In genomic region chr5:1110930-1111726, GRCh38 we compare ENCODE assay signal across 8 cellular contexts. TPM values are rescaled to one million over a fixed set of nuclear protein-coding genes. Genes with fewer than 3 reads are reported as not detected.
DNase-seq lines count a peak whose midpoint lies in the region; ATAC-seq and TF ChIP-seq lines count a peak whose summit lies in the region.

No MANE protein-coding gene starts in this region.

- ATAC-seq in GM18498 (IDR thresholded peaks at IDR 0.05; ENCODE audit: unreplicated experiment) = peak; percentile 42

- H2AFZ ChIP-seq in PC-9 (peak overlapping the region; percentile 73), OCI-LY7 (ENCODE audit: low read length) (no peak overlapping the region)

- CTCF ChIA-PET in HEK293T (lab: Yijun Ruan, JAX) (no interaction called here), PC-9 (lab: Charles Lee) (no interaction called here), OCI-LY7 (lab: Charles Lee; ENCODE audit: unreplicated experiment) (no interaction called here)

- H3K4me2 ChIP-seq in PC-9 (peak overlapping the region; percentile 91), OCI-LY7 (ENCODE audit: low read length) (no peak overlapping the region)

- H3K27me3 ChIP-seq in PC-9 (ENCODE audit: insufficient read depth, low read depth) (no peaks in the 10 kb centered on the region), liver (ENCODE audit: control insufficient read depth in 4 of 4, insufficient read depth in 4 of 4, low read length in 3 of 4) (no peaks in the 10 kb centered on the region), thyroid gland (no peaks in the 10 kb centered on the region)

- peaks cover 14% of the 10 kb centered on the region for H3F3A ChIP-seq in PC-9 (ENCODE audit: insufficient read depth, low read depth)

- peak in 1 of 2 donors; percentile 11 for TF ChIP-seq RAD21 in liver (IDR thresholded peaks at IDR 0.05)

- peaks cover 46% of the 10 kb centered on the region for H4K20me1 ChIP-seq in PC-9 (ENCODE audit: insufficient read depth)
- no peaks in the 10 kb centered on the region for H4K20me1 ChIP-seq in OCI-LY7 (ENCODE audit: insufficient read depth, low read length)

- BruUV-seq in PC-9 (replicated peaks; lab: Mats Ljungman, UMichigan) (no TSS peak), OCI-LY7 (replicated peaks; lab: Mats Ljungman, UMichigan) (no TSS peak)

- H3K4me1 ChIP-seq in PC-9 (replicated peaks; ENCODE audit: insufficient read depth) = peaks cover 30% of the 10 kb centered on the region
- H3K4me1 ChIP-seq in liver (ENCODE audit: control insufficient read depth in 4 of 4, insufficient read depth in 4 of 4, low read length in 3 of 4) = peaks cover 18 to 46% (median 31%) of the 10 kb centered on the region in 4 donors
- H3K4me1 ChIP-seq in thyroid gland = peaks cover 5 to 19% of the 10 kb centered on the region in 2 donors
- no peaks in the 10 kb centered on the region for H3K4me1 ChIP-seq in OCI-LY7 (ENCODE audit: insufficient read depth, low read length, poor library complexity, severe bottlenecking)

- peak in 1 of 2 donors; percentile 4 for TF ChIP-seq POLR2A in thyroid gland (IDR thresholded peaks at IDR 0.05)

- peaks cover 29% of the 10 kb centered on the region for H3K79me2 ChIP-seq in PC-9 (ENCODE audit: low read depth)
- H3K79me2 ChIP-seq in OCI-LY7 (ENCODE audit: insufficient read depth, low read depth, low read length) = no peaks in the 10 kb centered on the region

- H3K36me3 ChIP-seq in PC-9 (ENCODE audit: low read depth) (no peaks in the 10 kb centered on the region), liver (ENCODE audit: control insufficient read depth in 4 of 4, insufficient read depth in 3 of 4, low read depth in 1 of 4, low read length in 3 of 4) (no peaks in the 10 kb centered on the region), thyroid gland (no peaks in the 10 kb centered on the region), OCI-LY7 (ENCODE audit: insufficient read depth, low read length) (no peaks in the 10 kb centered on the region)

- H3K9ac ChIP-seq in liver (ENCODE audit: low read depth in 1 of 2, low read length in 2 of 2) = peak overlapping the region; percentile 88

- POLR2A ChIA-PET in HEK293T (lab: Yijun Ruan, JAX) = no interaction called here
- POLR2A ChIA-PET in PC-9 (lab: Charles Lee; ENCODE audit: unreplicated experiment) = no interaction called here
- POLR2A ChIA-PET in OCI-LY7 (lab: Charles Lee) = no interaction called here

- H3K9me3 ChIP-seq in PC-9 (ENCODE audit: insufficient read depth, low read depth) = no peaks in the 10 kb centered on the region
- no peaks in the 10 kb centered on the region for H3K9me3 ChIP-seq in liver (ENCODE audit: control insufficient read depth in 4 of 4, low read length in 3 of 4)
- no peaks in the 10 kb centered on the region for H3K9me3 ChIP-seq in thyroid gland
- H3K9me3 ChIP-seq in OCI-LY7 (ENCODE audit: low read length) = no peaks in the 10 kb centered on the region

- intact Hi-C loops in PC-9 (cut with micrococcal nuclease; ENCODE audit: unreplicated experiment) (loop anchor here (10.0 kb wide), 2 partner anchors 404 to 726 kb away; no protein-coding TSS in a partner anchor), thyroid gland (cut with DNase I) (no loop called here), OCI-LY7 (cut with micrococcal nuclease; ENCODE audit: unreplicated experiment) (no loop called here)

- peak overlapping the region; percentile 84 for H3K4me3 ChIP-seq in PC-9
- H3K4me3 ChIP-seq in liver (ENCODE audit: low read depth in 1 of 3, low read length in 3 of 3) = peak overlapping the region; percentile 62 to 88 (median 81)
- H3K4me3 ChIP-seq in thyroid gland (replicated peaks in 1 of 3) = peak overlapping the region; percentile 68 to 96 (median 94)
- no peak overlapping the region for H3K4me3 ChIP-seq in OCI-LY7 (ENCODE audit: low read depth, low read length, poor library complexity, severe bottlenecking)

- TF ChIP-seq CTCF in PC-9 (conservative IDR thresholded peaks at IDR 0.05) = no peak
- TF ChIP-seq CTCF in liver (IDR thresholded peaks at IDR 0.05; ENCODE audit: low read depth, low read length, missing input control) = no peak
- no peak for TF ChIP-seq CTCF in thyroid gland (IDR thresholded peaks at IDR 0.05)
- no peak for TF ChIP-seq CTCF in OCI-LY7 (conservative IDR thresholded peaks at IDR 0.05; ENCODE audit: low read length)

- DNase-seq in HEK293T (ENCODE audit: extremely low spot score) = peak; percentile 49
- peak in 1 of 2 experiments; percentile 77 for DNase-seq in PC-9
- DNase-seq in central memory CD4-positive, alpha-beta T cell = peak; percentile 32
- DNase-seq in thyroid gland = peak; percentile 57 to 63
- DNase-seq in HPDE6-E6E7 (ENCODE audit: extremely low spot score) = no peak
- DNase-seq in OCI-LY7 (ENCODE audit: low spot score) = no peak

- under 1% methylated on average over 54 of the region's 54 CpGs for WGBS in liver
- 0 to 3% methylated on average over 1 to 5 of the region's 54 CpGs for WGBS in thyroid gland, 2 donors

- H3K27ac ChIP-seq in PC-9 = no peak overlapping the region; the same call in 1 of the 2 replicates
- peak overlapping the region; percentile 93 to 96 for H3K27ac ChIP-seq in liver (ENCODE audit: low read depth in 1 of 2, low read length in 2 of 2)
- H3K27ac ChIP-seq in thyroid gland = peak overlapping the region; percentile 73 to 95 (median 85)
- H3K27ac ChIP-seq in OCI-LY7 (ENCODE audit: low read depth, low read length, poor library complexity, severe bottlenecking) = no peak overlapping the region

- H3K9me2 ChIP-seq in PC-9 (ENCODE audit: insufficient read depth) (no peaks in the 10 kb centered on the region), OCI-LY7 (ENCODE audit: insufficient read depth, low read length) (no peaks in the 10 kb centered on the region)

TF ChIP-seq in HEK293T, 16 proteins besides CTCF, POLR2A, EP300 and RAD21:
- TF ChIP-seq SP1 (IDR thresholded peaks at IDR 0.05) (no peak), ARNT (IDR thresholded peaks at IDR 0.05) (no peak), NFRKB (IDR thresholded peaks at IDR 0.05) (no peak), ELF4 (IDR thresholded peaks at IDR 0.05) (no peak), PKNOX1 (IDR thresholded peaks at IDR 0.05) (no peak), L3MBTL2 (conservative IDR thresholded peaks at IDR 0.05) (no peak), ZNF384 (IDR thresholded peaks at IDR 0.05) (no peak), HDGF (IDR thresholded peaks at IDR 0.05; ENCODE audit: borderline replicate concordance) (no peak)

TF ChIP-seq in liver, 16 proteins besides CTCF, POLR2A, EP300 and RAD21:
- no peak for TF ChIP-seq HNF4G (IDR thresholded peaks at IDR 0.05)
- peak in 1 of 2 donors; percentile 24 for TF ChIP-seq GABPA (IDR thresholded peaks at IDR 0.05 in 1 of 2, conservative IDR thresholded peaks at IDR 0.05 in 1 of 2)

RNA-seq across cellular contexts. Expression of gene SLC12A7, which starts 0.7 kb away (rescaled TPM):
- total RNA-seq in PC-9 (2021) = 174 and 207 TPM in 2 replicates
- total RNA-seq in liver = 10 to 100 TPM; 27.1 to 64.2 TPM
- polyA plus RNA-seq in liver = 10 to 100 TPM; 12.3 to 30.8 TPM
- total RNA-seq in thyroid gland = 10 to 100 TPM; 26.1 to 41.6 (median 29.1) TPM
- total RNA-seq in OCI-LY7 (2014; rRNA removed; shearing (Covaris generic)) = not detected in 2 replicates
- total RNA-seq in OCI-LY7 (2022) = 0.06 TPM in 1 of 2 replicates, not detected in the other

Comparison
In these comparisons a context has a peak if more than half of its experiments do, and no peak if none do; other contexts are left out.
1. DNase-seq: peak in HEK293T (single experiment), central memory CD4-positive, alpha-beta T cell (single experiment) and thyroid gland (2 of 2); none in HPDE6-E6E7 (single experiment) and OCI-LY7 (single experiment).
2. H3K27ac ChIP-seq: peak in liver (2 of 2) and thyroid gland (3 of 3); none in PC-9 (single experiment) and OCI-LY7 (single experiment).
3. RNA of gene SLC12A7, which starts 0.7 kb away (total RNA-seq): 174 to 207 TPM in PC-9, 27.1 to 64.2 TPM in liver and 26.1 to 41.6 TPM in thyroid gland; 0.06 TPM in OCI-LY7; every median in the first group is over 10 times any median in the second.